ENCODE assay signal across 8 cellular contexts in genomic region chr14:73725116-73726024, GRCh38. TPM values are rescaled to one million over a fixed set of nuclear protein-coding genes. Genes with fewer than 3 reads are reported as not detected.
A peak's percentile ranks its signal among the peaks of the same experiment; 100 is the strongest.
DNase-seq lines count a peak whose midpoint lies in the region; ATAC-seq and TF ChIP-seq lines count a peak whose summit lies in the region.

No MANE protein-coding gene starts in this region.

- H3K27ac ChIP-seq in SJCRH30 = peak overlapping the region; percentile 47
- peak overlapping the region; percentile 42 to 82 (median 72) for H3K27ac ChIP-seq in spleen

- peaks cover 86% of the 10 kb centered on the region for H3K36me3 ChIP-seq in SJCRH30
- peaks cover 7 to 100% (median 88%) of the 10 kb centered on the region in 6 donors for H3K36me3 ChIP-seq in spleen

- DNase-seq in ELR (ENCODE audit: low read depth) (peak; percentile 68), SJCRH30 (peak; percentile 60 to 69), fibroblast of gingiva (ENCODE audit: low read depth) (peak; percentile 6), spleen (no peak), NCI-H446 (lab: John Stamatoyannopoulos, UW) (no peak), NCI-H2227 treated with DMSO at 0.1 percent for 48 hours (lab: John Stamatoyannopoulos, UW) (no peak)

- TF ChIP-seq POLR2A in spleen (IDR thresholded peaks at IDR 0.05) (no peak), GM18505 (IDR thresholded peaks at IDR 0.05; ENCODE audit: borderline replicate concordance, extremely low read depth, insufficient read depth, insufficient read length) (no peak)

- H3K9me3 ChIP-seq in SJCRH30 (replicated peaks) (no peaks in the 10 kb centered on the region), spleen (no peaks in the 10 kb centered on the region)

- intact Hi-C loops in spleen (cut with DNase I; ENCODE audit: low total_unique reads) = loop anchor here (5.0 kb wide), 1 partner anchor 102 kb away; no protein-coding TSS in a partner anchor

- H3K4me1 ChIP-seq in SJCRH30 (peaks cover 45% of the 10 kb centered on the region), spleen (peaks cover 30 to 85% (median 69%) of the 10 kb centered on the region in 6 donors)

- no peak for ATAC-seq in GM18505 (IDR thresholded peaks at IDR 0.05; ENCODE audit: unreplicated experiment)
- ATAC-seq in HG02884 (IDR thresholded peaks at IDR 0.05; ENCODE audit: unreplicated experiment) = no peak

- 77 to 84% (median 81%) methylated on average over 8 of the region's 8 CpGs for WGBS in spleen, 5 donors

- no peak overlapping the region for H3K4me3 ChIP-seq in SJCRH30
- H3K4me3 ChIP-seq in spleen = no peak overlapping the region

- no peak for TF ChIP-seq CTCF in spleen (IDR thresholded peaks at IDR 0.05 in 8 of 11, conservative IDR thresholded peaks at IDR 0.05 in 3 of 11)

- H3K27me3 ChIP-seq in SJCRH30 (no peaks in the 10 kb centered on the region), spleen (replicated peaks in 1 of 7) (no peaks in the 10 kb centered on the region)

RNA-seq across cellular contexts. Expression of gene PNMA1, which starts 11.2 kb away (rescaled TPM):
- total RNA-seq in SJCRH30 (2014; rRNA removed; shearing (Covaris generic)) = 11.0 and 11.3 TPM in 2 replicates
- 10 to 100 TPM; 21.1 to 31.8 (median 25.4) TPM for total RNA-seq in spleen
- 10 to 100 TPM; 13.1 to 19.8 (median 13.8) TPM for polyA plus RNA-seq in spleen

Comparison
In these comparisons a context has a peak if more than half of its experiments do, and no peak if none do; other contexts are left out.
1. DNase-seq: peak in ELR (single experiment), SJCRH30 (2 of 2) and fibroblast of gingiva (single experiment); none in spleen (single experiment), NCI-H446 (0 of 2) and NCI-H2227 treated with DMSO at 0.1 percent for 48 hours (single experiment).